ENCODE assay signal across 8 cellular contexts in the genomic region with DNA sequence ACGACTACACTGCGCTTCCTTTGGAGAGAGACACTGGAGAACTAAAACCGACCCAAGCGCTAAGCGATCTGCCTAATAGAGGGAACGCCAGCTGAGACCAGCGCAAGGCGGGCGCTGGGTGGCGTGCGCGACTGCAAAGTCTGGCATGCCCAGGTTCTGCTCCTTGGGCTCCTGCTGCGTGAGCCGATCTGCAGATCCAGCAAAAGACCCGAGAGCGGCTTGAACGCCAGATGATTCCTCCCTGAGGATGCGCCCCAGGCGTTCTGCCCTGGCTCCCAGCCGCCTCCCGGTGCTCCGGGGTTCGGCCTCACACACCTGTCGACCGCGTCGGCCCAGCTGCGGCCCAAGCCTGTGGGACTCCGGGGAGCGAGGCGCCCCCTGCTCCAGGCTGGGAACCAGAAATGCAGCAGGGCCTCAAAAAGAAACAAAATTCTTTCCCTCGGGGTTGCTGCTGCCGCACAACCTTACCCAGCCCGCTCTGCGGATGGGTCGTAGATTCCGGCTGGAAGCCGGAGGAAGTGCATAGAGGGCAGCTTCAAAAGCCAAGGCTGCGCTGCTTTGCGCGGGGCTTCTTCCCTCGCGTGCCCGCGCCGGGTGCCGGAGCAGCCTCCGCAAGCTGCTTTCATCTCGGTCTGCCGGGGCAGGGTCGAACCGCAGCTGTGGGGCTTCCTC. TPM values are rescaled to one million over a fixed set of nuclear protein-coding genes. Genes with fewer than 3 reads are reported as not detected.
DNase-seq lines count a peak whose midpoint lies in the region; ATAC-seq and TF ChIP-seq lines count a peak whose summit lies in the region.

No MANE protein-coding gene starts in this region.

- H3K4me1 Mint-ChIP-seq in T-helper 17 cell (peaks cover 21% of the 10 kb centered on the region), immature natural killer cell (peaks cover 16 to 29% of the 10 kb centered on the region in 2 donors)

- H3K4me3 ChIP-seq in brain microvascular endothelial cell (ENCODE audit: low read depth, low read length), result peak overlapping the region; percentile 42
- H3K4me3 ChIP-seq in spleen, result peak overlapping the region; percentile 44 to 78 (median 56)

- H3K27me3 Mint-ChIP-seq in T-helper 17 cell (peaks cover 51% of the 10 kb centered on the region), immature natural killer cell (ENCODE audit: low read depth in 3 of 3) (peaks cover 19 to 33% (median 28%) of the 10 kb centered on the region in 3 donors)

- in situ Hi-C loops in GM13977 (cut with MboI; ENCODE audit: low pct_unique_long_range_greater_than_20kb, low sequenced_read_pairs, unreplicated experiment) (no loop called here), brain microvascular endothelial cell (cut with HindIII; ENCODE audit: low pct_ligation_motif_present, low sequenced_read_pairs) (no loop called here)

- H3K9me3 Mint-ChIP-seq in immature natural killer cell, result peaks cover 0 to 2% (median 0%) of the 10 kb centered on the region in 6 donors

- peak overlapping the region; percentile 21 for H3K27ac Mint-ChIP-seq in T-helper 17 cell
- no peak overlapping the region for H3K27ac Mint-ChIP-seq in immature natural killer cell

- H3K27ac ChIP-seq in brain microvascular endothelial cell (no peak overlapping the region), spleen (no peak overlapping the region)

- peaks cover 16 to 39% (median 31%) of the 10 kb centered on the region in 6 donors for H3K4me1 ChIP-seq in spleen

- H3K36me3 ChIP-seq in brain microvascular endothelial cell (replicated peaks) (no peaks in the 10 kb centered on the region), spleen (no peaks in the 10 kb centered on the region)

- H3K4me3 Mint-ChIP-seq in T-helper 17 cell, result peak overlapping the region; percentile 92
- H3K4me3 Mint-ChIP-seq in immature natural killer cell, result peak overlapping the region; percentile 79 to 88 (median 83)

- WGBS in spleen, 5 donors, result 0 to 2% (median 1%) methylated on average over 36 to 52 of the region's 52 CpGs

- DNase-seq in GM13977 (ENCODE audit: low spot score) (peak; percentile 68), NCI-H128 (lab: John Stamatoyannopoulos, UW; ENCODE audit: unreplicated experiment) (peak; percentile 64), T-helper 17 cell (peak; percentile 41 to 53 (median 41)), brain microvascular endothelial cell (peak; percentile 36), immature natural killer cell (peak; percentile 27 to 54 (median 33)), spleen (peak; percentile 89), ureter (ENCODE audit: low spot score) (no peak)

- no peak for TF ChIP-seq POLR2A in spleen (IDR thresholded peaks at IDR 0.05)

- ATAC-seq in HG02759 (IDR thresholded peaks at IDR 0.05; ENCODE audit: unreplicated experiment), result peak; percentile 95
- ATAC-seq in T-helper 17 cell, result peak; percentile 89

- intact Hi-C loops in spleen (cut with DNase I; ENCODE audit: low total_unique reads), result no loop called here

- H3K27me3 ChIP-seq in brain microvascular endothelial cell (replicated peaks) (peaks cover 65% of the 10 kb centered on the region), spleen (replicated peaks in 1 of 7) (peaks cover 11 to 73% (median 60%) of the 10 kb centered on the region in 7 donors)

- H3K9me3 ChIP-seq in T-helper 17 cell (ENCODE audit: control insufficient read depth, low read length, poor library complexity, severe bottlenecking) (no peaks in the 10 kb centered on the region), spleen (no peaks in the 10 kb centered on the region)

- H3K36me3 Mint-ChIP-seq in T-helper 17 cell (ENCODE audit: low read depth) (peaks cover 3% of the 10 kb centered on the region), immature natural killer cell (no peaks in the 10 kb centered on the region)

- TF ChIP-seq CTCF in GM13977 (IDR thresholded peaks at IDR 0.05; ENCODE audit: extremely low read depth, insufficient read depth, missing control alignments), result peak; percentile 91
- TF ChIP-seq CTCF in brain microvascular endothelial cell (IDR thresholded peaks at IDR 0.05; ENCODE audit: low read depth, low read length, missing control alignments), result peak; percentile 67
- TF ChIP-seq CTCF in spleen (IDR thresholded peaks at IDR 0.05 in 8 of 11, conservative IDR thresholded peaks at IDR 0.05 in 3 of 11), result peak in 5 of 11 experiments; percentile 14 to 57 (median 44)

RNA-seq across cellular contexts. Expression of a gene that starts 17.9 kb away (rescaled TPM):
- total RNA-seq in T-helper 17 cell, result not detected
- not detected for polyA plus RNA-seq in immature natural killer cell
- total RNA-seq in spleen, result not detected
- under 1 TPM in 1 of 3 donors, not detected in 2; 0.02 TPM for polyA plus RNA-seq in spleen
- total RNA-seq in ureter, result not detected

RNA-seq across cellular contexts. Expression of a gene that starts 20.3 kb away (rescaled TPM):
- total RNA-seq in T-helper 17 cell, result 10 to 100 TPM; 38.0 to 43.5 TPM
- 10 to 100 TPM; 29.9 to 42.4 (median 34.0) TPM for polyA plus RNA-seq in immature natural killer cell
- 10 to 100 TPM; 40.0 to 66.0 (median 44.5) TPM for total RNA-seq in spleen
- polyA plus RNA-seq in spleen, result 10 to 100 TPM; 28.8 to 32.7 (median 30.0) TPM
- total RNA-seq in ureter, result 44.6 TPM
